In the genomic region with DNA sequence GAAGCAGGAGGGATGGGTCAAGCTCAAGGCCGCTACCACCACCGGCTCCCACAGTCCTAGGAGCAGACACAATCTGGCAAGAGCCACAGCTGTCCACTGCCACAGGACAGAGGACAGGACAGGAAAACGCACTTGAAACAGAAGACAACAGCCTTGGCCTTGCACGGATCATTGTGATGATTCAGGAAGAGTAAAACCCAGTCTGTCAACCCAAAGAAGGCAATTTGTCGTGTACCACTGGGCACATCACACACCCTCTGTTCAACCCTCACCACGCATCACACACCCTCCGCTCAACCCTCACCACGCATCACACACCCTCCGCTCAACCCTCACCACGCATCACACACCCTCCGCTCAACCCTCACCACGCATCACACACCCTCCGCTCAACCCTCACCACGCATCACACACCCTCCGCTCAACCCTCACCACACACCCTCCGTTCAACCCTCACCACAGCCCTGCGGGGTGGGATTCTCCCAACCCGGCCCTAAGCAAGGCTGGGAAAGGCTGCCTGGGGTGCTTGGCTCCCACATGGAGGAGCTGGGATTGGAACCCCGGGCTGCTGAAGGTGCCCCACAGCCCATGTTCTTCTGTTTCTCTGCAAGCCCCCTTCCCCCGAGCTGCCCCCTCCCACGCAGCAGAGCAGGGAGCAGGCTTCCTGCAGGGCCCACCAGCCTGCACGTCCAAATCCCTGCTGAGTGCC, we compare ENCODE assay signal across 6 cellular contexts. TPM values are rescaled to one million over a fixed set of nuclear protein-coding genes. Genes with fewer than 3 reads are reported as not detected.
DNase-seq lines count a peak whose midpoint lies in the region.

No MANE protein-coding gene starts in this region.

- peak overlapping the region; percentile 36 for H2BK120ac ChIP-seq in mesenchymal stem cell (ENCODE audit: low read depth, low read length)

- H4K91ac ChIP-seq in mesenchymal stem cell (ENCODE audit: low read length), result peak overlapping the region; percentile 95

- no peaks in the 10 kb centered on the region for H3K27me3 ChIP-seq in BLaER1
- no peaks in the 10 kb centered on the region for H3K27me3 ChIP-seq in SJSA1 (replicated peaks)
- no peaks in the 10 kb centered on the region for H3K27me3 ChIP-seq in mesenchymal stem cell (ENCODE audit: control insufficient read depth in 1 of 2, insufficient read depth in 1 of 2, low read length in 2 of 2)

- H3K4me2 ChIP-seq in BLaER1 (peak overlapping the region; percentile 97), mesenchymal stem cell (ENCODE audit: low read length, poor library complexity, severe bottlenecking) (no peak overlapping the region)

- peak overlapping the region in 1 of 2 experiments; percentile 44 for H3K23ac ChIP-seq in mesenchymal stem cell (ENCODE audit: low read length in 2 of 2)

- 66% methylated on average over 19 of the region's 22 CpGs for WGBS in mesenchymal stem cell

- DNase-seq in SJSA1 (ENCODE audit: low read depth in 1 of 2, low spot score in 2 of 2) (no peak), mesenchymal stem cell (peak; percentile 83), NCI-H1694 (lab: John Stamatoyannopoulos, UW) (no peak), D341Med (ENCODE audit: low spot score) (no peak)
- no peak for DNase-seq in stimulated activated CD4-positive, alpha-beta T cell treated with anti-CD3 and anti-CD28 coated beads, Interleukin-2, amount 100 ng/mL, for 48 hours

- H3K79me1 ChIP-seq in mesenchymal stem cell (replicated peaks; ENCODE audit: low read length, poor library complexity, severe bottlenecking), result peaks cover 36% of the 10 kb centered on the region

- peak overlapping the region; percentile 58 to 79 for H3K18ac ChIP-seq in mesenchymal stem cell (ENCODE audit: low read depth in 1 of 2, low read length in 2 of 2)

- H3K14ac ChIP-seq in mesenchymal stem cell (ENCODE audit: low read length in 2 of 2), result peak overlapping the region in 1 of 2 experiments; percentile 85

- peak overlapping the region; percentile 91 for H4K8ac ChIP-seq in mesenchymal stem cell (ENCODE audit: low read length)

- H3K4me1 ChIP-seq in BLaER1 (peaks cover 100% of the 10 kb centered on the region), SJSA1 (replicated peaks) (peaks cover 68% of the 10 kb centered on the region), mesenchymal stem cell (ENCODE audit: control insufficient read depth, insufficient read depth, low read depth, low read length) (peaks cover 74% of the 10 kb centered on the region)

- H3K9ac ChIP-seq in BLaER1 (peak overlapping the region; percentile 47; the same call in 1 of the 2 replicates), mesenchymal stem cell (ENCODE audit: low read length) (peak overlapping the region; percentile 64)

- H3K36me3 ChIP-seq in BLaER1 (peaks cover 45% of the 10 kb centered on the region), SJSA1 (peaks cover 73% of the 10 kb centered on the region), mesenchymal stem cell (ENCODE audit: control insufficient read depth in 1 of 2, insufficient read depth in 2 of 2, low read depth in 1 of 2, low read length in 2 of 2) (peaks cover 48 to 85% of the 10 kb centered on the region in 2 experiments)

- H2BK5ac ChIP-seq in mesenchymal stem cell (ENCODE audit: low read depth, low read length, poor library complexity, severe bottlenecking), result peak overlapping the region; percentile 60

- H2AK5ac ChIP-seq in mesenchymal stem cell (ENCODE audit: low read length, severe bottlenecking), result peak overlapping the region; percentile 81

- peak overlapping the region; percentile 82 to 90 for H3K4ac ChIP-seq in mesenchymal stem cell (ENCODE audit: low read depth in 1 of 2, low read length in 2 of 2)

- H4K20me1 ChIP-seq in BLaER1, result peaks cover 57% of the 10 kb centered on the region

- H2BK15ac ChIP-seq in mesenchymal stem cell (ENCODE audit: low read depth, poor library complexity, severe bottlenecking), result peak overlapping the region; percentile 71

- H3K27ac ChIP-seq in BLaER1 (peak overlapping the region; percentile 92), SJSA1 (peak overlapping the region; percentile 87), mesenchymal stem cell (ENCODE audit: low read length, poor library complexity, severe bottlenecking) (peak overlapping the region; percentile 74)

- peak overlapping the region; percentile 88 to 96 for H2BK12ac ChIP-seq in mesenchymal stem cell (ENCODE audit: low read length in 2 of 2)

- H3K4me3 ChIP-seq in BLaER1 (no peak overlapping the region), SJSA1 (no peak overlapping the region), mesenchymal stem cell (ENCODE audit: insufficient read depth in 1 of 2, low read depth in 1 of 2, low read length in 2 of 2) (peak overlapping the region in 1 of 2 experiments; percentile 52)

- H3K9me3 ChIP-seq in BLaER1 (no peaks in the 10 kb centered on the region), SJSA1 (replicated peaks) (no peaks in the 10 kb centered on the region), mesenchymal stem cell (ENCODE audit: control insufficient read depth, low read length) (no peaks in the 10 kb centered on the region)

- H2AFZ ChIP-seq in mesenchymal stem cell (ENCODE audit: low read depth, low read length), result no peak overlapping the region

RNA-seq across cellular contexts. Expression of gene CDC42BPG, which starts 11.3 kb away (rescaled TPM):
- total RNA-seq in SJSA1 (2014; rRNA removed; shearing (Covaris generic)), result 0.03 TPM in 1 of 2 replicates, not detected in the other
- 0.26 TPM for polyA plus RNA-seq in mesenchymal stem cell (2013, experiment 1 of 2)
- polyA plus RNA-seq in mesenchymal stem cell (2013, experiment 2 of 2), result 0.21 TPM

RNA-seq across cellular contexts. Expression of gene EHD1, which starts 22.7 kb away (rescaled TPM):
- total RNA-seq in SJSA1 (2014; rRNA removed; shearing (Covaris generic)), result 75.2 and 85.7 TPM in 2 replicates
- 57.6 TPM for polyA plus RNA-seq in mesenchymal stem cell (2013, experiment 1 of 2)
- 57.2 TPM for polyA plus RNA-seq in mesenchymal stem cell (2013, experiment 2 of 2)

RNA-seq across cellular contexts. Expression of gene MEN1, which starts 45.4 kb away (rescaled TPM):
- 13.8 and 22.0 TPM in 2 replicates for total RNA-seq in SJSA1 (2014; rRNA removed; shearing (Covaris generic))
- polyA plus RNA-seq in mesenchymal stem cell (2013, experiment 1 of 2), result 30.3 TPM
- polyA plus RNA-seq in mesenchymal stem cell (2013, experiment 2 of 2), result 29.2 TPM

RNA-seq across cellular contexts. Expression of gene MAP4K2, which starts 52.7 kb away (rescaled TPM):
- 19.2 and 22.9 TPM in 2 replicates for total RNA-seq in SJSA1 (2014; rRNA removed; shearing (Covaris generic))
- 12.3 TPM for polyA plus RNA-seq in mesenchymal stem cell (2013, experiment 1 of 2)
- polyA plus RNA-seq in mesenchymal stem cell (2013, experiment 2 of 2), result 13.7 TPM
